8 cellular contexts compared by ENCODE assay signal in the genomic region with DNA sequence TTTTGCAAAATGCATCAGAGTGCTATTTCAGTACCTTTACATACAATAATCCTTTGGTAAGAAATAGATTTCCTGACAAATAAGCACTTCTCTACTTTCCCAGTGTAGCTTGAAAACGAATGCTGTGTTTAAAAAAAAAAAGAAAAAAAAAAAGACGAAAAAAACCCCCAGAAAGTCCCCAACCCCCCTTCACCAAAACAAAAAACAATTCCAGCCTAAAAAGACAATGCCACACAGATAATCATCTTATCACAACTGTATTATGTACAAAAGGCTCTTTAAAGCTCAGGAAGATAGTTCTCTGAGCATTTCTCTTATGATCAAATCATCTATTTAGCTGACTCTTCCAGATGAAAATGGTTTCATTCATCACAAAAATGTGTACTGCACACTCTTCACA. TPM values are rescaled to one million over a fixed set of nuclear protein-coding genes. Genes with fewer than 3 reads are reported as not detected.
DNase-seq lines count a peak whose midpoint lies in the region; ATAC-seq and TF ChIP-seq lines count a peak whose summit lies in the region.

No MANE protein-coding gene starts in this region.

- CTCF ChIA-PET in AG04450 (lab: Charles Lee): interaction anchor here (0.6 to 1.2 kb wide), 5 partner anchors 12 to 107 kb away, joined by 3 to 6 read pairs (median 3); no protein-coding TSS in a partner anchor

- no peak for ATAC-seq in natural killer cell
- no peak for ATAC-seq in GM21367 (IDR thresholded peaks at IDR 0.05; ENCODE audit: unreplicated experiment)

- H3K9me3 Mint-ChIP-seq in natural killer cell: no peaks in the 10 kb centered on the region

- H3K36me3 Mint-ChIP-seq in natural killer cell: no peaks in the 10 kb centered on the region

- POLR2A ChIA-PET in AG04450 (lab: Yijun Ruan, JAX): interaction anchor here (0.6 to 1.0 kb wide), 3 partner anchors 14 to 818 kb away, joined by 4 to 8 read pairs (median 4); no protein-coding TSS in a partner anchor

- peaks cover 18% of the 10 kb centered on the region for H3K4me1 ChIP-seq in ectodermal cell (ENCODE audit: control insufficient read depth, insufficient read depth, low read length)

- 10% methylated on average over 1 of the region's 2 CpGs; no CpG with 5 or more reads in 1 of the 2 experiments for WGBS in ectodermal cell, 2 experiments

- peaks cover 44 to 45% of the 10 kb centered on the region in 2 donors for H3K27me3 Mint-ChIP-seq in natural killer cell (ENCODE audit: low read depth in 2 of 2)

- H3K4me1 Mint-ChIP-seq in natural killer cell: peaks cover 20 to 25% of the 10 kb centered on the region in 2 donors

- H3K27ac ChIP-seq in AG04450 (ENCODE audit: low read depth, low read length) (no peak overlapping the region), ectodermal cell (ENCODE audit: insufficient read depth, low read depth, low read length, poor library complexity, severe bottlenecking) (no peak overlapping the region)

- no peaks in the 10 kb centered on the region for H3K27me3 ChIP-seq in AG04450 (ENCODE audit: control insufficient read depth, insufficient read depth, low read length)
- H3K27me3 ChIP-seq in MG63: no peaks in the 10 kb centered on the region
- H3K27me3 ChIP-seq in ectodermal cell (ENCODE audit: control insufficient read depth, insufficient read depth, low read length, poor library complexity, severe bottlenecking): no peaks in the 10 kb centered on the region

- no peak overlapping the region for H3K27ac Mint-ChIP-seq in natural killer cell

- H3K9me3 ChIP-seq in AG04450 (ENCODE audit: control insufficient read depth, insufficient read depth, low read length): no peaks in the 10 kb centered on the region; the same call in 1 of the 2 replicates
- no peaks in the 10 kb centered on the region for H3K9me3 ChIP-seq in MG63
- H3K9me3 ChIP-seq in ectodermal cell (ENCODE audit: control insufficient read depth, low read length): no peaks in the 10 kb centered on the region

- H3K4me3 ChIP-seq in AG04450 (ENCODE audit: low read depth, low read length) (peak overlapping the region; percentile 100), MG63 (peak overlapping the region; percentile 66), ectodermal cell (ENCODE audit: insufficient read depth, low read depth, low read length) (peak overlapping the region; percentile 98)

- intact Hi-C loops in natural killer cell (cut with micrococcal nuclease): no loop called here

- DNase-seq in AG04450 (ENCODE audit: low read depth, low spot score) (no peak), MG63 (no peak), natural killer cell (no peak), DMS114 treated with DMSO at 0.1 percent for 48 hours (lab: John Stamatoyannopoulos, UW; ENCODE audit: unreplicated experiment) (no peak), NCI-H2196 treated with DMSO at 0.1 percent for 48 hours (lab: John Stamatoyannopoulos, UW; ENCODE audit: unreplicated experiment) (no peak)
- DNase-seq in activated CD4-positive, CD25-positive, alpha-beta regulatory T cell treated with anti-CD3 and anti-CD28 coated beads, Interleukin-2, amount 50 U/mL, for 72 hours: no peak

- H3K4me3 Mint-ChIP-seq in natural killer cell: peak overlapping the region; percentile 90

- H3K36me3 ChIP-seq in MG63 (peaks cover 15% of the 10 kb centered on the region), ectodermal cell (ENCODE audit: control insufficient read depth, insufficient read depth, low read length) (no peaks in the 10 kb centered on the region)

- TF ChIP-seq CTCF in AG04450 (IDR thresholded peaks at IDR 0.05; ENCODE audit: low read depth, low read length) (no peak), natural killer cell (IDR thresholded peaks at IDR 0.05) (no peak)

RNA-seq across cellular contexts. Expression of gene FERMT2, which starts 1.6 kb away (rescaled TPM):
- 336 and 485 TPM in 2 replicates for polyA plus RNA-seq in AG04450 (2011; rRNA removed)
- polyA minus RNA-seq in AG04450 (2011; rRNA and poly(A)+ RNA removed): 166 and 200 TPM in 2 replicates
- total RNA-seq in MG63 (2014; rRNA removed; shearing (Covaris generic); ENCODE audit: low replicate concordance): 67.7 and 87.8 TPM in 2 replicates
- polyA plus RNA-seq in ectodermal cell (2013, experiment 1 of 4): 90.5 TPM
- polyA plus RNA-seq in ectodermal cell (2013, experiment 2 of 4): 101 TPM
- polyA plus RNA-seq in ectodermal cell (2013, experiment 3 of 4): 83.2 TPM
- polyA plus RNA-seq in ectodermal cell (2013, experiment 4 of 4): 90.3 TPM
- 1 to 10 TPM in 1 of 3 donors, under 1 TPM in 2; 0.58 to 1.7 (median 0.92) TPM for total RNA-seq in natural killer cell

Comparison
In these comparisons a context has a peak if more than half of its experiments do, and no peak if none do; other contexts are left out.
1. RNA of gene FERMT2, which starts 1.6 kb away (total RNA-seq): 67.7 to 87.8 TPM in MG63; 0.58 to 1.7 TPM in natural killer cell; every median in the first group is over 10 times any median in the second.
2. Peak in every context shown above with its lines, with median percentiles within 50 percentile points of each other: H3K4me3 ChIP-seq.